In genomic region chr19:45154064-45154827, GRCh38 we compare ENCODE assay signal across 9 cellular contexts. TPM values are rescaled to one million over a fixed set of nuclear protein-coding genes. Genes with fewer than 3 reads are reported as not detected.
DNase-seq lines count a peak whose midpoint lies in the region; ATAC-seq, FAIRE-seq and TF ChIP-seq lines count a peak whose summit lies in the region.
"Had no signal": no experiment of that assay in that cellular context is flagged by ENCODE, and none has a peak within 500 bp of the region (broad histone marks: within the 10 kb centered on the region; RNA-seq: fewer than 3 reads in every experiment).

No MANE protein-coding gene starts in this region.

- H3K27me3 ChIP-seq in SJSA1 (replicated peaks): peaks cover 33% of the 10 kb centered on the region
- peaks cover 9% of the 10 kb centered on the region for H3K27me3 ChIP-seq in fibroblast of lung (ENCODE audit: control insufficient read depth, insufficient read depth, low read length)

- H3K4me1 ChIP-seq in SJSA1 (replicated peaks) (peaks cover 33% of the 10 kb centered on the region), fibroblast of lung (ENCODE audit: control insufficient read depth, extremely low read depth, insufficient read depth, low read length) (peaks cover 12% of the 10 kb centered on the region)

- no peak overlapping the region for H3K4me2 ChIP-seq in fibroblast of lung (ENCODE audit: extremely low read depth, insufficient read depth, low read length)

- no peaks in the 10 kb centered on the region for H3K36me3 ChIP-seq in SJSA1
- no peaks in the 10 kb centered on the region for H3K36me3 ChIP-seq in fibroblast of lung (ENCODE audit: control insufficient read depth, insufficient read depth, low read length)

- H4K20me1 ChIP-seq in fibroblast of lung (ENCODE audit: control insufficient read depth, extremely low read depth, insufficient read depth, low read length): no peaks in the 10 kb centered on the region

- no peak for TF ChIP-seq CTCF in fibroblast of lung (conservative IDR thresholded peaks at IDR 0.05 in 1 of 2, IDR thresholded peaks at IDR 0.05 in 1 of 2; ENCODE audit: low read depth in 1 of 2, low read length in 2 of 2)

- ATAC-seq in HG02642 (IDR thresholded peaks at IDR 0.05; ENCODE audit: poor library complexity, unreplicated experiment) (no peak), HG03159 (IDR thresholded peaks at IDR 0.05; ENCODE audit: unreplicated experiment) (no peak)

- H3K9me3 ChIP-seq in SJSA1 (replicated peaks): peaks cover 7% of the 10 kb centered on the region; the same call in 1 of the 2 replicates
- H3K9me3 ChIP-seq in fibroblast of lung (ENCODE audit: control insufficient read depth, insufficient read depth, low read depth, low read length): no peaks in the 10 kb centered on the region

- DNase-seq in H54 (ENCODE audit: insufficient read length, low spot score): peak; percentile 89
- DNase-seq in SJSA1 (ENCODE audit: low read depth in 1 of 2, low spot score in 2 of 2): peak; percentile 75 to 91
- peak; percentile 77 to 84 for DNase-seq in fibroblast of lung (ENCODE audit: low read depth in 2 of 2)
- peak; percentile 70 for DNase-seq in renal cortical epithelial cell (ENCODE audit: low read depth)
- no peak for DNase-seq in NCI-H1436 treated with DMSO at 0.1 percent for 48 hours (lab: John Stamatoyannopoulos, UW)
- no peak for DNase-seq in NCI-H526 treated with DMSO at 0.1 percent for 48 hours (lab: John Stamatoyannopoulos, UW)

- no peak overlapping the region for H3K4me3 ChIP-seq in SJSA1
- no peak overlapping the region for H3K4me3 ChIP-seq in fibroblast of lung (replicated peaks in 1 of 4; ENCODE audit: control extremely low read depth in 1 of 4, insufficient read depth in 1 of 4, low read depth in 3 of 4, low read length in 4 of 4)
- H3K4me3 ChIP-seq: lung had no signal

- FAIRE-seq in H54 (lab: Jason Lieb, UNC): peak; percentile 88

- H2AFZ ChIP-seq in fibroblast of lung (ENCODE audit: low read length): no peak overlapping the region

- H3K79me2 ChIP-seq in fibroblast of lung (ENCODE audit: control insufficient read depth, insufficient read depth, low read length): no peaks in the 10 kb centered on the region

- no peak overlapping the region for H3K9ac ChIP-seq in fibroblast of lung (ENCODE audit: insufficient read depth, low read length)

- no peak for TF ChIP-seq POLR2A in H54 (IDR thresholded peaks at IDR 0.05; ENCODE audit: low read depth, low read length)

- H3K27ac ChIP-seq in SJSA1 (no peak overlapping the region), fibroblast of lung (ENCODE audit: insufficient read depth, low read length) (no peak overlapping the region)

RNA-seq across cellular contexts. Expression of gene NKPD1, which starts 6.5 kb away (rescaled TPM):
- not detected in 2 replicates for total RNA-seq in SJSA1 (2014; rRNA removed; shearing (Covaris generic))
- 0.17 and 0.26 TPM in 2 replicates for total RNA-seq in fibroblast of lung
- 0.01 TPM in 1 of 2 replicates, not detected in the other for polyA plus RNA-seq in fibroblast of lung
- 0.02 and 0.05 TPM in 2 replicates for polyA plus RNA-seq in fibroblast of lung (2012)
- 0.39 TPM in 1 of 2 replicates, not detected in the other for polyA minus RNA-seq in fibroblast of lung (ENCODE audit: low replicate concordance)
- total RNA-seq in renal cortical epithelial cell: 0.10 TPM in 1 of 2 replicates, not detected in the other

RNA-seq across cellular contexts. Expression of gene TRAPPC6A, which starts 23.8 kb away (rescaled TPM):
- 13.3 and 19.9 TPM in 2 replicates for total RNA-seq in SJSA1 (2014; rRNA removed; shearing (Covaris generic))
- 15.9 and 20.0 TPM in 2 replicates for total RNA-seq in fibroblast of lung
- 4.5 and 9.3 TPM in 2 replicates for polyA plus RNA-seq in fibroblast of lung
- 8.0 and 12.9 TPM in 2 replicates for polyA plus RNA-seq in fibroblast of lung (2012)
- 3.1 and 4.3 TPM in 2 replicates for polyA minus RNA-seq in fibroblast of lung (ENCODE audit: low replicate concordance)
- total RNA-seq in renal cortical epithelial cell: 20.1 and 22.4 TPM in 2 replicates

RNA-seq across cellular contexts. Expression of gene BLOC1S3, which starts 24.3 kb away (rescaled TPM):
- 2.9 and 10.6 TPM in 2 replicates for total RNA-seq in SJSA1 (2014; rRNA removed; shearing (Covaris generic))
- total RNA-seq in fibroblast of lung: 2.6 and 3.8 TPM in 2 replicates
- 5.2 and 5.6 TPM in 2 replicates for polyA plus RNA-seq in fibroblast of lung
- polyA plus RNA-seq in fibroblast of lung (2012): 8.5 and 8.7 TPM in 2 replicates
- polyA minus RNA-seq in fibroblast of lung (ENCODE audit: low replicate concordance): 22.3 and 31.5 TPM in 2 replicates
- 4.5 and 7.4 TPM in 2 replicates for total RNA-seq in renal cortical epithelial cell

Comparison
In these comparisons a context has a peak if more than half of its experiments do, and no peak if none do; other contexts are left out.
1. DNase-seq: peak in H54 (single experiment), SJSA1 (2 of 2), fibroblast of lung (2 of 2) and renal cortical epithelial cell (single experiment); none in NCI-H1436 treated with DMSO at 0.1 percent for 48 hours (single experiment) and NCI-H526 treated with DMSO at 0.1 percent for 48 hours (single experiment).